In the genomic region with DNA sequence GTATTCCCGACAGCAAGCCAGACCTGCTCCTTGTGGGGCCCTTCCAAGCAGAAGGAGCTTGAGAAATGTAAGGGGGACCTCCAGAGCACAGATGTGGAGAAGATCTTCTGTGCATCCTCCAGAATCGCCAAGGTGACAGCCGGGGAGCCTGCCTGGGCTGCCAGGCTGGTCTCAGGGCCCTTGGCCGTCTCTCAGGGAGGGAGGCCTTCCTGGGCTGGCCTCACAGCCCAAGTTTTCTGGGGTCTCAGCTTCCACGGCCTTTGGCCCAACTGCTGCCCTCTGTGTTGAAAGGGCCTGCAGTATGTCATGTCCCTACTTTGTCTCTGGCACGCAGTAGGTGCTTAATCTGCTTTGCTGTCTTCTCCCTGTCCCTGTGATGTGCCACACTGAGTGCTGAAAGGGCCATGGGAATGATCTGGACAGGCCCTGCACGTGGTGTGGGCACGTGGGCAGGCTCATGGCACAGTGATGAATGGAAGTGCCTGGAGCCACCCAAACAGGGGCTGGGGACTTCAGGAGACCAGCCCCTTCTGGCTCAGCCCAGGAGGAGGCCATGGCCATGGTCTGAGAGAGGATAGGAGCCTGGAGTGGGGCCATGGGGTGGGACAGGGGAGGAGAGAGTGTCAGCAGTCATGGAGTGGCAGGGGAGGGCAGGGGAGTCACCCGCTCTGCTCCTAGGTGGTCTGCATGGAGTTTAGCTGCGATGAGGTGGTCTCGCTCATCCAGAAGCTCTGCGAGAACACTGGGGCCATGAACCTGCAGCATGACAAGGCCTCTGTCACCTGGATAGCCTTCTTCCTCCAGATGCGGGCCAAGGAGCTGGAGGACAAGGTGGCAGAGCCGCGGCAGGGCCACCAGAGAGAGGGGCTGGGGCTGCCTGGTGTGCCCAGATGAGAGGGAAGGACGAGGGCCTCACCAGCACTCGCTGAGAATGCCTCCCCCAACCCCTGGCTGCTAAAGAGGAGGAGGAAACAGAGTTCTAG, we compare ENCODE assay signal across 17 cellular contexts. TPM values are rescaled to one million over a fixed set of nuclear protein-coding genes. Genes with fewer than 3 reads are reported as not detected.
DNase-seq lines count a peak whose midpoint lies in the region; ATAC-seq and TF ChIP-seq lines count a peak whose summit lies in the region.
"Had no signal": no experiment of that assay in that cellular context is flagged by ENCODE, and none has a peak within 500 bp of the region (broad histone marks: within the 10 kb centered on the region; RNA-seq: fewer than 3 reads in every experiment).

No MANE protein-coding gene starts in this region.

- no peak overlapping the region for H2AFZ ChIP-seq in osteoblast (ENCODE audit: low read length)

- H3K9ac ChIP-seq in endodermal cell (ENCODE audit: extremely low read depth, low read length, poor library complexity, severe bottlenecking): no peak overlapping the region

- H4K20me1 ChIP-seq in osteoblast (ENCODE audit: insufficient read depth, low read length): no peaks in the 10 kb centered on the region

- no peak for TF ChIP-seq CTCF in endodermal cell (conservative IDR thresholded peaks at IDR 0.05)
- no peak for TF ChIP-seq CTCF in osteoblast (IDR thresholded peaks at IDR 0.05; ENCODE audit: extremely low read depth, low read depth, low read length)
- TF ChIP-seq CTCF in type B pancreatic cell (conservative IDR thresholded peaks at IDR 0.05): no peak
- no peak for TF ChIP-seq CTCF in activated CD8-positive, alpha-beta T cell treated with anti-CD3 and anti-CD28 coated beads for 36 hours (IDR thresholded peaks at IDR 0.05)

- peaks cover 2% of the 10 kb centered on the region for H3K27me3 Mint-ChIP-seq in activated T-cell treated with anti-CD3 and anti-CD28 coated beads, Interleukin-2, amount 50 U/mL, for 24 hours
- H3K27me3 Mint-ChIP-seq in activated T-cell treated with anti-CD3 and anti-CD28 coated beads, Interleukin-2, amount 50 U/mL, for 72 hours (ENCODE audit: low read depth): peaks cover 10% of the 10 kb centered on the region
- no peaks in the 10 kb centered on the region for H3K27me3 Mint-ChIP-seq in endodermal cell (ENCODE audit: insufficient read depth)
- peaks cover 6% of the 10 kb centered on the region for H3K27me3 Mint-ChIP-seq in type B pancreatic cell
- H3K27me3 Mint-ChIP-seq in activated CD8-positive, alpha-beta T cell treated with anti-CD3 and anti-CD28 coated beads for 36 hours: peaks cover 1% of the 10 kb centered on the region

- no peak overlapping the region for H3K4me3 Mint-ChIP-seq in activated T-cell treated with anti-CD3 and anti-CD28 coated beads, Interleukin-2, amount 50 U/mL, for 24 hours
- no peak overlapping the region for H3K4me3 Mint-ChIP-seq in activated T-cell treated with anti-CD3 and anti-CD28 coated beads, Interleukin-2, amount 50 U/mL, for 72 hours
- no peak overlapping the region for H3K4me3 Mint-ChIP-seq in endodermal cell
- H3K4me3 Mint-ChIP-seq in type B pancreatic cell: no peak overlapping the region
- no peak overlapping the region for H3K4me3 Mint-ChIP-seq in activated CD8-positive, alpha-beta T cell treated with anti-CD3 and anti-CD28 coated beads for 36 hours

- H3K4me1 ChIP-seq in endodermal cell (ENCODE audit: control insufficient read depth, insufficient read depth, low read length) (no peaks in the 10 kb centered on the region), osteoblast (ENCODE audit: insufficient read depth, low read length) (no peaks in the 10 kb centered on the region)

- POLR2A ChIA-PET in activated CD8-positive, alpha-beta T cell treated with anti-CD3 and anti-CD28 coated beads for 36 hours (lab: Charles Lee): no interaction called here

- H3K79me2 ChIP-seq in osteoblast (ENCODE audit: insufficient read depth, low read length): no peaks in the 10 kb centered on the region

- H3K27ac Mint-ChIP-seq in activated T-cell treated with anti-CD3 and anti-CD28 coated beads, Interleukin-2, amount 50 U/mL, for 24 hours: no peak overlapping the region
- H3K27ac Mint-ChIP-seq in activated T-cell treated with anti-CD3 and anti-CD28 coated beads, Interleukin-2, amount 50 U/mL, for 72 hours: no peak overlapping the region
- H3K27ac Mint-ChIP-seq in endodermal cell (no peak overlapping the region), type B pancreatic cell (no peak overlapping the region)
- no peak overlapping the region for H3K27ac Mint-ChIP-seq in activated CD8-positive, alpha-beta T cell treated with anti-CD3 and anti-CD28 coated beads for 36 hours

- H3K27me3 ChIP-seq in endodermal cell (ENCODE audit: control insufficient read depth, insufficient read depth, low read length, poor library complexity, severe bottlenecking): no peaks in the 10 kb centered on the region
- peaks cover 10% of the 10 kb centered on the region for H3K27me3 ChIP-seq in osteoblast (ENCODE audit: insufficient read depth, low read length)
- H3K27me3 ChIP-seq: MG63 had no signal

- H3K9me3 ChIP-seq in endodermal cell (ENCODE audit: control insufficient read depth, low read length): no peaks in the 10 kb centered on the region
- H3K9me3 ChIP-seq in osteoblast (ENCODE audit: low read depth, low read length): no peaks in the 10 kb centered on the region
- H3K9me3 ChIP-seq: MG63 had no signal

- no peaks in the 10 kb centered on the region for H3K9me3 Mint-ChIP-seq in activated T-cell treated with anti-CD3 and anti-CD28 coated beads, Interleukin-2, amount 50 U/mL, for 24 hours
- no peaks in the 10 kb centered on the region for H3K9me3 Mint-ChIP-seq in activated T-cell treated with anti-CD3 and anti-CD28 coated beads, Interleukin-2, amount 50 U/mL, for 72 hours
- H3K9me3 Mint-ChIP-seq in endodermal cell (no peaks in the 10 kb centered on the region), type B pancreatic cell (no peaks in the 10 kb centered on the region)
- H3K9me3 Mint-ChIP-seq in activated CD8-positive, alpha-beta T cell treated with anti-CD3 and anti-CD28 coated beads for 36 hours: no peaks in the 10 kb centered on the region

- H3K27ac ChIP-seq in endodermal cell (ENCODE audit: low read depth, low read length) (no peak overlapping the region), osteoblast (ENCODE audit: low read depth, low read length) (no peak overlapping the region)

- H3K4me3 ChIP-seq in endodermal cell (ENCODE audit: low read length): no peak overlapping the region
- H3K4me3 ChIP-seq in osteoblast (ENCODE audit: insufficient read depth, low read length): no peak overlapping the region
- H3K4me3 ChIP-seq: MG63 had no signal

- H3K36me3 ChIP-seq in endodermal cell (ENCODE audit: control insufficient read depth, insufficient read depth, low read length) (no peaks in the 10 kb centered on the region), osteoblast (ENCODE audit: insufficient read depth, low read length) (no peaks in the 10 kb centered on the region)
- H3K36me3 ChIP-seq: MG63 had no signal

- WGBS in endodermal cell (ENCODE audit: insufficient coverage in 1 of 2, insufficient read length in 1 of 2), 2 experiments: 71 to 80% methylated on average over 9 to 17 of the region's 17 CpGs

- H3K36me3 Mint-ChIP-seq in activated T-cell treated with anti-CD3 and anti-CD28 coated beads, Interleukin-2, amount 50 U/mL, for 24 hours (ENCODE audit: low read depth): no peaks in the 10 kb centered on the region
- no peaks in the 10 kb centered on the region for H3K36me3 Mint-ChIP-seq in activated T-cell treated with anti-CD3 and anti-CD28 coated beads, Interleukin-2, amount 50 U/mL, for 72 hours (ENCODE audit: insufficient read depth in 2 of 2)
- H3K36me3 Mint-ChIP-seq in endodermal cell (ENCODE audit: low read depth) (no peaks in the 10 kb centered on the region), type B pancreatic cell (no peaks in the 10 kb centered on the region)
- H3K36me3 Mint-ChIP-seq in activated CD8-positive, alpha-beta T cell treated with anti-CD3 and anti-CD28 coated beads for 36 hours (ENCODE audit: low read depth): no peaks in the 10 kb centered on the region

- CTCF ChIA-PET in activated CD8-positive, alpha-beta T cell treated with anti-CD3 and anti-CD28 coated beads for 36 hours (lab: Charles Lee): interaction anchor here (1.0 kb wide), 1 partner anchor 11 kb away, joined by 3 read pairs; no protein-coding TSS in a partner anchor

- no peaks in the 10 kb centered on the region for H3K4me1 Mint-ChIP-seq in activated T-cell treated with anti-CD3 and anti-CD28 coated beads, Interleukin-2, amount 50 U/mL, for 24 hours (ENCODE audit: low read depth)
- H3K4me1 Mint-ChIP-seq in activated T-cell treated with anti-CD3 and anti-CD28 coated beads, Interleukin-2, amount 50 U/mL, for 72 hours (ENCODE audit: low read depth): no peaks in the 10 kb centered on the region
- H3K4me1 Mint-ChIP-seq in endodermal cell (no peaks in the 10 kb centered on the region), type B pancreatic cell (ENCODE audit: unreplicated experiment) (peaks cover 11% of the 10 kb centered on the region)
- H3K4me1 Mint-ChIP-seq in activated CD8-positive, alpha-beta T cell treated with anti-CD3 and anti-CD28 coated beads for 36 hours (ENCODE audit: low read depth): no peaks in the 10 kb centered on the region

- DNase-seq in activated T-cell treated with anti-CD3 and anti-CD28 coated beads, Interleukin-2, amount 50 U/mL, for 24 hours: peak; percentile 15
- DNase-seq in activated T-cell treated with anti-CD3 and anti-CD28 coated beads, Interleukin-2, amount 50 U/mL, for 72 hours: no peak
- DNase-seq in endodermal cell (peak; percentile 31), osteoblast (ENCODE audit: insufficient read length, low spot score, missing footprints) (peak; percentile 65), type B pancreatic cell (ENCODE audit: extremely low spot score, unreplicated experiment) (peak; percentile 64)
- DNase-seq in activated CD8-positive, alpha-beta T cell treated with anti-CD3 and anti-CD28 coated beads for 36 hours: no peak
- DNase-seq: C1 segment of cervical spinal cord, MG63, NCI-H1105, NCI-H1930, NCI-H2171, NCI-H446 treated with DMSO at 0.1 percent for 48 hours, NCI-H82, SHP77 had no signal

- intact Hi-C loops in activated CD8-positive, alpha-beta T cell treated with anti-CD3 and anti-CD28 coated beads for 36 hours (cut with micrococcal nuclease): no loop called here

- no peak for ATAC-seq in activated T-cell treated with anti-CD3 and anti-CD28 coated beads, Interleukin-2, amount 50 U/mL, for 72 hours (replicated peaks in 1 of 2)
- ATAC-seq in HG03571 (IDR thresholded peaks at IDR 0.05; ENCODE audit: unreplicated experiment) (no peak), GM18517 (IDR thresholded peaks at IDR 0.05; ENCODE audit: unreplicated experiment) (no peak)
- ATAC-seq in activated CD8-positive, alpha-beta T cell treated with anti-CD3 and anti-CD28 coated beads for 36 hours: no peak

- H3K4me2 ChIP-seq in osteoblast (ENCODE audit: insufficient read depth, low read length): no peak overlapping the region

RNA-seq across cellular contexts. Expression of gene HJURP, which starts 35.4 kb away (rescaled TPM):
- 10 to 100 TPM; 84.3 to 93.5 TPM for total RNA-seq in activated T-cell treated with anti-CD3 and anti-CD28 coated beads, Interleukin-2, amount 50 U/mL, for 72 hours
- 10 to 100 TPM; 39.4 to 78.9 TPM for total RNA-seq in endodermal cell
- 64.5 TPM for polyA plus RNA-seq in endodermal cell (2013, experiment 1 of 2)
- 61.4 TPM for polyA plus RNA-seq in endodermal cell (2013, experiment 2 of 2)
- total RNA-seq in osteoblast: 2.9 and 3.5 TPM in 2 replicates
- total RNA-seq in type B pancreatic cell (ENCODE audit: low replicate concordance): 16.7 and 42.1 TPM in 2 replicates
- 10 to 100 TPM; 79.8 to 83.6 TPM for total RNA-seq in activated CD8-positive, alpha-beta T cell treated with anti-CD3 and anti-CD28 coated beads for 36 hours

RNA-seq across cellular contexts. Expression of gene MROH2A, which starts 40.8 kb away (rescaled TPM):
- total RNA-seq in activated T-cell treated with anti-CD3 and anti-CD28 coated beads, Interleukin-2, amount 50 U/mL, for 72 hours: not detected
- total RNA-seq in endodermal cell: not detected
- not detected for polyA plus RNA-seq in endodermal cell (2013, experiment 1 of 2)
- polyA plus RNA-seq in endodermal cell (2013, experiment 2 of 2): not detected
- not detected in 2 replicates for total RNA-seq in osteoblast
- total RNA-seq in type B pancreatic cell (ENCODE audit: low replicate concordance): not detected in 2 replicates
- total RNA-seq in activated CD8-positive, alpha-beta T cell treated with anti-CD3 and anti-CD28 coated beads for 36 hours: not detected
- total RNA-seq: A172 had no signal

RNA-seq across cellular contexts. Expression of gene UGT1A1, which starts 58.9 kb away (rescaled TPM):
- not detected for total RNA-seq in activated T-cell treated with anti-CD3 and anti-CD28 coated beads, Interleukin-2, amount 50 U/mL, for 72 hours
- total RNA-seq in endodermal cell (not detected), osteoblast (not detected in 2 replicates), type B pancreatic cell (ENCODE audit: low replicate concordance) (0.21 and 0.77 TPM in 2 replicates)
- polyA plus RNA-seq in endodermal cell (2013, experiment 1 of 2): not detected
- not detected for polyA plus RNA-seq in endodermal cell (2013, experiment 2 of 2)
- total RNA-seq in activated CD8-positive, alpha-beta T cell treated with anti-CD3 and anti-CD28 coated beads for 36 hours: not detected
- total RNA-seq: A172 had no signal

Comparison
In these comparisons a context has a peak if more than half of its experiments do, and no peak if none do; other contexts are left out.
1. DNase-seq: peak in activated T-cell treated with anti-CD3 and anti-CD28 coated beads, Interleukin-2, amount 50 U/mL, for 24 hours (single experiment), endodermal cell (single experiment), osteoblast (single experiment) and type B pancreatic cell (single experiment); none in activated T-cell treated with anti-CD3 and anti-CD28 coated beads, Interleukin-2, amount 50 U/mL, for 72 hours (0 of 2) and activated CD8-positive, alpha-beta T cell treated with anti-CD3 and anti-CD28 coated beads for 36 hours (single experiment).